ENCODE assay signal across 8 cellular contexts in genomic region chr6:32666420-32667300, GRCh38. TPM values are rescaled to one million over a fixed set of nuclear protein-coding genes. Genes with fewer than 3 reads are reported as not detected.
DNase-seq lines count a peak whose midpoint lies in the region; ATAC-seq, FAIRE-seq and TF ChIP-seq lines count a peak whose summit lies in the region.

HLA-DQB1 (minus strand) TSS chr6:32666657; CDS start chr6:32666607, 50 bp downstream.

- POLR2A ChIA-PET in A549 (lab: Yijun Ruan, JAX) = no interaction called here
- POLR2A ChIA-PET in activated naive CD8-positive, alpha-beta T cell treated with anti-CD3 and anti-CD28 coated beads, Interleukin-2, amount 10 ng/mL, durations not matched to agents 7 days and 5 days (lab: Charles Lee) = interaction anchor here (1.0 to 1.2 kb wide), 3 partner anchors 19 to 305 kb away, joined by 3 to 5 read pairs (median 5); no protein-coding TSS in a partner anchor

- H3K27ac ChIP-seq in A549 = no peak within 1 kb of the TSS

- no peak within 1 kb of the TSS for H3K4me3 ChIP-seq in A549

- peak; percentile 1 to 11 for DNase-seq in A549 (ENCODE audit: low read depth in 1 of 2, low spot score in 1 of 2)
- DNase-seq in OCI-M1 (lab: John Stamatoyannopoulos, UW) = peak; percentile 85
- DNase-seq in activated naive CD8-positive, alpha-beta T cell treated with anti-CD3 and anti-CD28 coated beads, Interleukin-2, amount 10 ng/mL, durations not matched to agents 7 days and 5 days = peak; percentile 45
- DNase-seq in iPS-NIHi11 (ENCODE audit: low spot score) = peak; percentile 15
- DNase-seq in stimulated activated CD4-positive, alpha-beta T cell treated with anti-CD3 and anti-CD28 coated beads, Interleukin-15, amount 100 ng/mL, for 24 hours = peak; percentile 48
- DNase-seq in NCI-H1092 treated with DMSO at 0.1 percent for 48 hours (lab: John Stamatoyannopoulos, UW) = no peak

- no peak for TF ChIP-seq POLR2A in A549 (IDR thresholded peaks at IDR 0.05; ENCODE audit: low read length)
- TF ChIP-seq POLR2A in GM18505 (IDR thresholded peaks at IDR 0.05; ENCODE audit: borderline replicate concordance, extremely low read depth, insufficient read depth, insufficient read length) = peak; percentile 97

- CTCF ChIA-PET in A549 (lab: Yijun Ruan, JAX) = no interaction called here

- peak within 1 kb of the TSS; percentile 76 for H3K4me3 Mint-ChIP-seq in activated naive CD8-positive, alpha-beta T cell treated with anti-CD3 and anti-CD28 coated beads, Interleukin-2, amount 10 ng/mL, durations not matched to agents 7 days and 5 days

- TF ChIP-seq RAD21 in A549 (conservative IDR thresholded peaks at IDR 0.05 in 1 of 2, IDR thresholded peaks at IDR 0.05 in 1 of 2) = no peak

- 4% methylated on average over 16 of the region's 16 CpGs for WGBS in A549 (ENCODE audit: missing lambda C conversion rate)

- TF ChIP-seq CTCF in A549 (IDR thresholded peaks at IDR 0.05) = no peak

- no peak for TF ChIP-seq EP300 in A549 (IDR thresholded peaks at IDR 0.05)

- peaks cover 19% of the 10 kb centered on the region for H3K4me1 Mint-ChIP-seq in activated naive CD8-positive, alpha-beta T cell treated with anti-CD3 and anti-CD28 coated beads, Interleukin-2, amount 10 ng/mL, durations not matched to agents 7 days and 5 days

- no peaks in the 10 kb centered on the region for H3K9me3 ChIP-seq in A549

- H3K27me3 Mint-ChIP-seq in activated naive CD8-positive, alpha-beta T cell treated with anti-CD3 and anti-CD28 coated beads, Interleukin-2, amount 10 ng/mL, durations not matched to agents 7 days and 5 days = peaks cover 39% of the 10 kb centered on the region

- peaks cover 1% of the 10 kb centered on the region for H3K9me3 Mint-ChIP-seq in activated naive CD8-positive, alpha-beta T cell treated with anti-CD3 and anti-CD28 coated beads, Interleukin-2, amount 10 ng/mL, durations not matched to agents 7 days and 5 days

- peaks cover 10% of the 10 kb centered on the region for H3K36me3 Mint-ChIP-seq in activated naive CD8-positive, alpha-beta T cell treated with anti-CD3 and anti-CD28 coated beads, Interleukin-2, amount 10 ng/mL, durations not matched to agents 7 days and 5 days

- peak within 1 kb of the TSS; percentile 37 for H3K27ac Mint-ChIP-seq in activated naive CD8-positive, alpha-beta T cell treated with anti-CD3 and anti-CD28 coated beads, Interleukin-2, amount 10 ng/mL, durations not matched to agents 7 days and 5 days

- no peak within 1 kb of the TSS for H3K4me2 ChIP-seq in A549

- peak; percentile 59 to 89; a peak in 5 of 6 replicates for ATAC-seq in A549
- ATAC-seq in GM18505 (IDR thresholded peaks at IDR 0.05; ENCODE audit: unreplicated experiment) = peak; percentile 45
- peak; percentile 54 for ATAC-seq in HG02970 (IDR thresholded peaks at IDR 0.05; ENCODE audit: low FRiP score, unreplicated experiment)
- ATAC-seq in activated naive CD8-positive, alpha-beta T cell treated with anti-CD3 and anti-CD28 coated beads, Interleukin-2, amount 10 ng/mL, durations not matched to agents 7 days and 5 days (ENCODE audit: low read depth) = peak; percentile 77

- FAIRE-seq in A549 (lab: Jason Lieb, UNC) = no peak

- H3K4me1 ChIP-seq in A549 = no peaks in the 10 kb centered on the region

TF ChIP-seq in A549, 52 proteins besides CTCF, POLR2A, EP300 and RAD21:
- TF ChIP-seq CBX8 (IDR thresholded peaks at IDR 0.05) (no peak), RCOR1 (IDR thresholded peaks at IDR 0.05; ENCODE audit: low read depth, low read length) (no peak), NPAS2 (CRISPR knock-in tag; IDR thresholded peaks at IDR 0.05; ENCODE audit: borderline replicate concordance) (no peak), CBX2 (IDR thresholded peaks at IDR 0.05; ENCODE audit: borderline replicate concordance, low read depth) (no peak), FOXS1 (CRISPR knock-in tag; IDR thresholded peaks at IDR 0.05) (no peak), POLR2AphosphoS2 (conservative IDR thresholded peaks at IDR 0.05; ENCODE audit: low read length) (no peak)

RNA-seq across cellular contexts. Expression of gene HLA-DQB1, which starts in this region (rescaled TPM):
- not detected in 2 replicates for polyA plus RNA-seq in A549 (2011; rRNA removed)
- polyA plus RNA-seq in A549 (2012; cell fraction: cytosol; rRNA removed) = not detected in 2 replicates
- polyA plus RNA-seq in A549 (2012; cell fraction: nucleus; rRNA removed) = not detected in 2 replicates
- polyA plus RNA-seq in A549 (2017; fragmentation: RNase III; extraction: RNeasy Plus Mini Kit Qiagen cat#74134 plus additional on column Dnase treatment) = not detected in 3 replicates
- polyA minus RNA-seq in A549 (2011; rRNA and poly(A)+ RNA removed) = not detected in 2 replicates
- 10 to 100 TPM; 16.5 to 19.0 TPM for total RNA-seq in activated naive CD8-positive, alpha-beta T cell treated with anti-CD3 and anti-CD28 coated beads, Interleukin-2, amount 10 ng/mL, durations not matched to agents 7 days and 5 days

Comparison
In these comparisons a context has a peak if more than half of its experiments do, and no peak if none do; other contexts are left out.
1. Peak in DNase-seq and ATAC-seq in A549; RNA of the gene not detected or under 1 TPM.